In genomic region chr1:26538480-26539412, GRCh38 we compare ENCODE assay signal across 8 cellular contexts. TPM values are rescaled to one million over a fixed set of nuclear protein-coding genes. Genes with fewer than 3 reads are reported as not detected.
DNase-seq lines count a peak whose midpoint lies in the region; ATAC-seq and TF ChIP-seq lines count a peak whose summit lies in the region.

No MANE protein-coding gene starts in this region.

- POLR2A ChIA-PET in A673 (lab: Charles Lee; ENCODE audit: low non-redundant PET) = no interaction called here

- no peaks in the 10 kb centered on the region for H3K9me3 Mint-ChIP-seq in activated naive CD8-positive, alpha-beta T cell treated with anti-CD3 and anti-CD28 coated beads, Interleukin-2, amount 50 U/mL, for 24 hours

- intact Hi-C loops in A673 (cut with micrococcal nuclease; ENCODE audit: unreplicated experiment) = no loop called here

- no peak for ATAC-seq in activated naive CD8-positive, alpha-beta T cell treated with anti-CD3 and anti-CD28 coated beads, Interleukin-2, amount 50 U/mL, for 24 hours
- no peak for ATAC-seq in HG03025 (IDR thresholded peaks at IDR 0.05; ENCODE audit: low FRiP score, unreplicated experiment)

- TF ChIP-seq CTCF in A673 (conservative IDR thresholded peaks at IDR 0.05; ENCODE audit: low read depth, low read length) (peak; percentile 71), GM12872 (IDR thresholded peaks at IDR 0.05; ENCODE audit: insufficient read depth, low read depth, low read length) (peak; percentile 80)

- no peaks in the 10 kb centered on the region for H3K27me3 ChIP-seq in A673 (replicated peaks; ENCODE audit: insufficient read depth, low read depth, low read length, poor library complexity)

- no peaks in the 10 kb centered on the region for H3K4me1 ChIP-seq in A673 (ENCODE audit: insufficient read depth, low read length, poor library complexity, severe bottlenecking)

- H3K27me3 Mint-ChIP-seq in activated naive CD8-positive, alpha-beta T cell treated with anti-CD3 and anti-CD28 coated beads, Interleukin-2, amount 50 U/mL, for 24 hours = no peaks in the 10 kb centered on the region

- no peaks in the 10 kb centered on the region for H3K9me3 ChIP-seq in A673 (ENCODE audit: low read depth, low read length, poor library complexity, severe bottlenecking)

- H3K4me3 ChIP-seq in A673 (ENCODE audit: low read depth, low read length, poor library complexity, severe bottlenecking) = no peak overlapping the region

- peaks cover 11% of the 10 kb centered on the region for H3K36me3 Mint-ChIP-seq in activated naive CD8-positive, alpha-beta T cell treated with anti-CD3 and anti-CD28 coated beads, Interleukin-2, amount 50 U/mL, for 24 hours (ENCODE audit: low read depth)

- peak overlapping the region; percentile 68 for H3K27ac Mint-ChIP-seq in activated naive CD8-positive, alpha-beta T cell treated with anti-CD3 and anti-CD28 coated beads, Interleukin-2, amount 50 U/mL, for 24 hours

- H3K4me1 Mint-ChIP-seq in activated naive CD8-positive, alpha-beta T cell treated with anti-CD3 and anti-CD28 coated beads, Interleukin-2, amount 50 U/mL, for 24 hours = peaks cover 79% of the 10 kb centered on the region

- H3K27ac ChIP-seq in A673 (ENCODE audit: low read depth, low read length, poor library complexity, severe bottlenecking) = no peak overlapping the region
- peak overlapping the region; percentile 73 for H3K27ac ChIP-seq in substantia nigra (ENCODE audit: low read depth, low read length, poor library complexity, severe bottlenecking)

- no peaks in the 10 kb centered on the region for H3K36me3 ChIP-seq in A673 (ENCODE audit: insufficient read depth, low read length, poor library complexity, severe bottlenecking)

- no peak overlapping the region for H3K4me3 Mint-ChIP-seq in activated naive CD8-positive, alpha-beta T cell treated with anti-CD3 and anti-CD28 coated beads, Interleukin-2, amount 50 U/mL, for 24 hours

- peak; percentile 80 for DNase-seq in A673 (ENCODE audit: low spot score)
- DNase-seq in RPMI7951 (ENCODE audit: low read depth) = peak; percentile 55
- peak; percentile 59 for DNase-seq in activated naive CD8-positive, alpha-beta T cell treated with anti-CD3 and anti-CD28 coated beads, Interleukin-2, amount 50 U/mL, for 24 hours
- DNase-seq in left kidney (ENCODE audit: low read depth, low spot score) = peak; percentile 34
- DNase-seq in substantia nigra (lab: John Stamatoyannopoulos, UW) = peak in 18 of 49 donors; percentile 16 to 75 (median 35)
- DNase-seq in NCI-H1105 treated with DMSO at 0.1 percent for 48 hours (lab: John Stamatoyannopoulos, UW) = no peak

- no TSS peak for BruUV-seq in A673 (replicated peaks; lab: Mats Ljungman, UMichigan)

- CTCF ChIA-PET in A673 (lab: Charles Lee) = interaction anchor here (0.5 to 1.8 kb wide), 7 partner anchors 9 to 250 kb away, joined by 3 to 11 read pairs (median 4); partner anchors contain the start of gene RPS6KA1

RNA-seq across cellular contexts. Expression of gene RPS6KA1, which starts 9.2 kb away (rescaled TPM):
- 6.3 and 8.8 TPM in 2 replicates for total RNA-seq in A673 (2021)
- total RNA-seq in RPMI7951 (2014; rRNA removed; shearing (Covaris generic)) = 33.6 and 51.8 TPM in 2 replicates
